ENCODE assay signal across 23 cellular contexts in genomic region chr10:28774051-28774995, GRCh38.
A peak's percentile ranks its signal among the peaks of the same experiment; 100 is the strongest.
DNase-seq lines count a peak whose midpoint lies in the region; ATAC-seq, FAIRE-seq and TF ChIP-seq lines count a peak whose summit lies in the region.
"Had no signal": no experiment of that assay in that cellular context is flagged by ENCODE, and none has a peak within 500 bp of the region (broad histone marks: within the 10 kb centered on the region; RNA-seq: fewer than 3 reads in every experiment).

No MANE protein-coding gene starts in this region.

- no peaks in the 10 kb centered on the region for H4K20me1 ChIP-seq in HepG2 (ENCODE audit: insufficient read depth, low read length)

- H3K79me2 ChIP-seq in HepG2 (ENCODE audit: insufficient read depth, low read length): no peaks in the 10 kb centered on the region

- no peaks in the 10 kb centered on the region for H3K9me3 ChIP-seq in HepG2 (ENCODE audit: low read length)
- H3K9me3 ChIP-seq: esophagus muscularis mucosa, gastroesophageal sphincter had no signal

- no peak for TF ChIP-seq RAD21 in HepG2 (CRISPR knock-in tag; IDR thresholded peaks at IDR 0.05)

- WGBS in HepG2 (ENCODE audit: low lambda C conversion rate): 27% methylated on average over 4 of the region's 4 CpGs

- peaks cover 45% of the 10 kb centered on the region for H3K4me1 ChIP-seq in HepG2 (ENCODE audit: insufficient read depth, low read length)
- H3K4me1 ChIP-seq: esophagus muscularis mucosa, gastroesophageal sphincter, spleen had no signal

- POLR2A ChIA-PET in HepG2 (lab: Yijun Ruan, JAX): interaction anchor here (1.4 to 1.7 kb wide), 2 partner anchors 26 to 165 kb away, joined by 3 to 7 read pairs; no protein-coding TSS in a partner anchor

- CTCF ChIA-PET in HepG2 (lab: Yijun Ruan, JAX; ENCODE audit: low intra/inter-chr PET ratio, low total read pairs): no interaction called here

- no peak for TF ChIP-seq POLR2A in HepG2 (IDR thresholded peaks at IDR 0.05; ENCODE audit: insufficient read depth in 1 of 2, low read depth in 2 of 2, low read length in 2 of 2)

- H2AFZ ChIP-seq in HepG2 (ENCODE audit: low read length): no peak overlapping the region

- H3K27me3 ChIP-seq in HepG2 (ENCODE audit: control insufficient read depth in 1 of 2, insufficient read depth in 2 of 2, low read length in 2 of 2): no peaks in the 10 kb centered on the region
- H3K27me3 ChIP-seq: esophagus muscularis mucosa, gastroesophageal sphincter, spleen had no signal

- ATAC-seq in SK-N-SH treated with all-trans-retinoic acid at 6 μM for 48 hours (no peak), HepG2 (peak; percentile 72), HG02571 (IDR thresholded peaks at IDR 0.05; ENCODE audit: unreplicated experiment) (no peak)
- ATAC-seq: gastroesophageal sphincter, left colon, T-cell had no signal

- no peak overlapping the region for H3K9ac ChIP-seq in HepG2 (ENCODE audit: insufficient read depth, low read depth, low read length)

- BruUV-seq in HepG2 (replicated peaks; lab: Mats Ljungman, UMichigan): no TSS peak

- in situ Hi-C loops in HepG2 (cut with HindIII; ENCODE audit: extremely low pct_ligation_motif_present, low pct_unique_long_range_greater_than_20kb): no loop called here

- peak; percentile 61 for FAIRE-seq in HepG2 (lab: Jason Lieb, UNC)

- peak; percentile 4 for DNase-seq in COLO668 (lab: John Stamatoyannopoulos, UW; ENCODE audit: unreplicated experiment)
- DNase-seq in NCI-H146 (lab: John Stamatoyannopoulos, UW): peak; percentile 86
- peak; percentile 74 for DNase-seq in HepG2 (ENCODE audit: low spot score)
- no peak for DNase-seq in cerebellar cortex (ENCODE audit: low spot score)
- no peak for DNase-seq in NCI-H1048 (lab: John Stamatoyannopoulos, UW)
- DNase-seq in hypothalamus (lab: John Stamatoyannopoulos, UW): no peak
- DNase-seq: activated gamma-delta T cell treated with Interleukin-2 at 50 U/mL for 16 hours; amygdala; CD4-positive, alpha-beta T cell; central memory CD4-positive, alpha-beta T cell; effector CD4-positive, alpha-beta T cell; left colon; midbrain; MV-4-11; NK-92 treated with Interleukin-12 subunit alpha and Interleukin-12 subunit beta, amount 100 ng/mL, for 24 hours; RPMI8226; spleen; T-cell had no signal

- TF ChIP-seq CTCF in HepG2 (CRISPR knock-in tag; IDR thresholded peaks at IDR 0.05): no peak

- peak in 1 of 2 experiments; percentile 64; a peak in 1 of 4 replicates for TF ChIP-seq EP300 in HepG2 (IDR thresholded peaks at IDR 0.05; ENCODE audit: low read depth in 2 of 2, low read length in 2 of 2)
- no peak for TF ChIP-seq EP300 in HepG2 (CRISPR knock-in tag; IDR thresholded peaks at IDR 0.05; ENCODE audit: borderline replicate concordance)

- H3K27ac ChIP-seq in HepG2 (ENCODE audit: extremely low read length, insufficient read depth, low read length): no peak overlapping the region
- H3K27ac ChIP-seq: esophagus muscularis mucosa, gastroesophageal sphincter, HL-60, spleen had no signal

- H3K4me3 ChIP-seq in HepG2 (replicated peaks in 1 of 3; ENCODE audit: insufficient read depth in 1 of 3, low read depth in 2 of 3, low read length in 3 of 3): no peak overlapping the region
- H3K4me3 ChIP-seq: esophagus muscularis mucosa, gastroesophageal sphincter, spleen had no signal

- intact Hi-C loops in HepG2 (cut with micrococcal nuclease; ENCODE audit: unreplicated experiment): loop anchor here (10.0 kb wide), 1 partner anchor 1040 kb away; no protein-coding TSS in a partner anchor

- H3K4me2 ChIP-seq in HepG2 (ENCODE audit: low read depth, low read length): peak overlapping the region; percentile 52

- no peaks in the 10 kb centered on the region for H3K36me3 ChIP-seq in HepG2 (replicated peaks in 1 of 2; ENCODE audit: control insufficient read depth in 1 of 2, insufficient read depth in 2 of 2, low read length in 2 of 2)
- H3K36me3 ChIP-seq: esophagus muscularis mucosa, gastroesophageal sphincter, spleen had no signal

TF ChIP-seq in SK-N-SH treated with all-trans-retinoic acid at 6 μM for 48 hours, 23 proteins besides CTCF, POLR2A, EP300 and RAD21:
- TF ChIP-seq ISL1 (CRISPR knock-in tag; IDR thresholded peaks at IDR 0.05) (0 out of 2 replicates have a peak, but pooled peaks have one; percentile 8), GLIS3 (CRISPR knock-in tag; IDR thresholded peaks at IDR 0.05) (no peak)

TF ChIP-seq in HepG2, 621 proteins besides CTCF, POLR2A, EP300 and RAD21 (continues in another document):
- TF ChIP-seq PTBP1 (IDR thresholded peaks at IDR 0.05; ENCODE audit: low read depth, low read length, poor library complexity, severe bottlenecking): no peak
- TF ChIP-seq ZNF577 (CRISPR knock-in tag; IDR thresholded peaks at IDR 0.05; ENCODE audit: borderline replicate concordance, low read depth): no peak
- no peak for TF ChIP-seq NBN (conservative IDR thresholded peaks at IDR 0.05)
- peak; percentile 45; the same call in 1 of the 2 replicates for TF ChIP-seq HDAC2 (CRISPR knock-in tag; IDR thresholded peaks at IDR 0.05)
- peak; percentile 42; the same call in 1 of the 2 replicates for TF ChIP-seq RXRB (CRISPR knock-in tag; IDR thresholded peaks at IDR 0.05; ENCODE audit: borderline replicate concordance)
- no peak for TF ChIP-seq HNRNPH1 (optimal IDR thresholded peaks at IDR 0.05; ENCODE audit: low read depth, low read length)
- TF ChIP-seq JUN (CRISPR knock-in tag; IDR thresholded peaks at IDR 0.05): no peak
- no peak for TF ChIP-seq ETS1 (CRISPR knock-in tag; IDR thresholded peaks at IDR 0.05)
- no peak for TF ChIP-seq DZIP1 (CRISPR knock-in tag; IDR thresholded peaks at IDR 0.05)
- no peak for TF ChIP-seq ZNF703 (CRISPR knock-in tag; IDR thresholded peaks at IDR 0.05; ENCODE audit: borderline replicate concordance)
- 0 out of 2 replicates have a peak, but pooled peaks have one; percentile 24 for TF ChIP-seq ZNF292 (CRISPR knock-in tag; IDR thresholded peaks at IDR 0.05; ENCODE audit: borderline replicate concordance, low read depth)
- TF ChIP-seq PHF21A (CRISPR knock-in tag; IDR thresholded peaks at IDR 0.05): peak; percentile 47; the same call in 1 of the 2 replicates
- peak; percentile 86 for TF ChIP-seq HNF4A (CRISPR knock-in tag; IDR thresholded peaks at IDR 0.05)
- no peak for TF ChIP-seq TFDP1 (CRISPR knock-in tag; IDR thresholded peaks at IDR 0.05; ENCODE audit: borderline replicate concordance)
- TF ChIP-seq ZNF34 (CRISPR knock-in tag; IDR thresholded peaks at IDR 0.05; ENCODE audit: borderline replicate concordance): no peak
- no peak for TF ChIP-seq ZNF788 (CRISPR knock-in tag; IDR thresholded peaks at IDR 0.05; ENCODE audit: borderline replicate concordance)

Comparison
In these comparisons a context has a peak if more than half of its experiments do, and no peak if none do; other contexts are left out.
1. DNase-seq: peak in COLO668 (single experiment), NCI-H146 (single experiment) and HepG2 (single experiment); none in cerebellar cortex (single experiment), NCI-H1048 (single experiment) and hypothalamus (0 of 51).